13 cellular contexts compared by ENCODE assay signal in the genomic region with DNA sequence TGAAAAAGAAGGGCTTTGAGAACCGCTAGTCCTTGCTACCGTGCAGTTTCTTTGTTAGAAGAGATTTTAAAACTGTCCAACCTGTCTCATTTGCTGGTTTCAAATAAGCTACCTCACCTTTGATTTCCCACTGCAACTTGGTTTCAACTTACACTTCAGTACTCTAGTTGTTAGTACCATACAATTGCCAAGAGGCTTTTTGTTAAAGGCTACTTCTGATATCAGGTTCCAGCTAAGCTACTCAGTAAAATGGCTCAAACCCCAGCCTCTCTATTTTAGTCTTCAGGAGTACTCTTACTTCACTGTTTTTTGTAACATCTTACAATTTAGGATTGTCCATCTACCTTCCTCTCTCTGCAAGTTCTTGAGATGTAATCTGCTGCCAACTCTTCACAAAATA.
"Had no signal": no experiment of that assay in that cellular context is flagged by ENCODE, and none has a peak within 500 bp of the region (broad histone marks: within the 10 kb centered on the region; RNA-seq: fewer than 3 reads in every experiment).

No MANE protein-coding gene starts in this region.

- H3K4me1 Mint-ChIP-seq: neural crest cell had no signal

- DNase-seq: activated effector memory CD4-positive, alpha-beta T cell treated with anti-CD3 and anti-CD28 coated beads, Interleukin-2, amount 50 U/mL, for 16 hours; amniotic stem cell; body of pancreas; effector memory CD8-positive, alpha-beta T cell; kidney; left ventricle myocardium superior; ovary; stimulated activated CD4-positive, alpha-beta T cell treated with anti-CD3 and anti-CD28 coated beads, Interleukin-4, amount 100 ng/mL, for 4 hours had no signal

- H3K27me3 ChIP-seq: body of pancreas, hepatocyte, ovary had no signal

- FAIRE-seq: kidney, urothelium cell line had no signal

- H3K4me1 ChIP-seq: body of pancreas had no signal

- H3K36me3 ChIP-seq: ovary had no signal

- H3K9me3 Mint-ChIP-seq: activated naive CD4-positive, alpha-beta T cell treated with anti-CD3 and anti-CD28 coated beads, Interleukin-2, amount 50 U/mL, for 72 hours; effector memory CD8-positive, alpha-beta T cell; neural crest cell had no signal

- H3K4me3 Mint-ChIP-seq: effector memory CD8-positive, alpha-beta T cell; neural crest cell had no signal

- H3K27me3 Mint-ChIP-seq: effector memory CD8-positive, alpha-beta T cell had no signal

- H3K27ac ChIP-seq: body of pancreas, epithelial cell of prostate, hepatocyte, ovary had no signal

- H3K9me3 ChIP-seq: body of pancreas, ovary had no signal

- H3K4me3 ChIP-seq: body of pancreas, hepatocyte, ovary had no signal
